In the genomic region with DNA sequence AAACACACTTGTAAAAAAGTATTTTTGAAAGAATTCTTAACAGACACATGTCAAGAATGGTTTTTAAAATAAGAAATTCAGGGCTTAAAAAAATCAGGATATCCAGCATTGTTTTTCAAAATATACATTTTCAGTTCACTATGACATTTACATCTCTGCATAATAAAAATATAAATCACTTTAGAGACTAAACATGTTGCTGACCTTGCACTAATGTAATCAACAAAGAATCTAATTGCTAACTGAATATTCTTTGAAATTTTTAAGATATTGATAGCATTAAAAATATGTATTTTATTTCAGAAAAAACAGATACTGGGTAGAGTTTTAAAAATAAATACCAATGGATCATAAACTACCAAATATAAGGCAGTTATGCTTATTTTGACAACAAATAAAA, we compare ENCODE assay signal across 29 cellular contexts. TPM values are rescaled to one million over a fixed set of nuclear protein-coding genes. Genes with fewer than 3 reads are reported as not detected.
"Had no signal": no experiment of that assay in that cellular context is flagged by ENCODE, and none has a peak within 500 bp of the region (broad histone marks: within the 10 kb centered on the region; RNA-seq: fewer than 3 reads in every experiment).

No MANE protein-coding gene starts in this region.

- H3K4me3 ChIP-seq: heart right ventricle, hepatocyte, left ventricle myocardium inferior, lung, neural progenitor cell, ovary, prostate gland, sigmoid colon, spleen, suprapubic skin, thoracic aorta, tibial nerve, uterus had no signal

- FAIRE-seq: small intestine had no signal

- H3K27ac ChIP-seq: heart right ventricle, hepatocyte, left ventricle myocardium inferior, neural progenitor cell, neutrophil, ovary, prostate gland, sigmoid colon, spleen, suprapubic skin, thoracic aorta, tibial nerve, uterus had no signal

- H3K9ac ChIP-seq: neural progenitor cell had no signal

- H3K36me3 ChIP-seq: heart right ventricle, left ventricle myocardium inferior, neural progenitor cell, neutrophil, ovary, prostate gland, sigmoid colon, spleen, suprapubic skin, thoracic aorta, tibial nerve, uterus had no signal

- H3K9me3 Mint-ChIP-seq: neural progenitor cell; stimulated activated naive CD8-positive, alpha-beta T cell treated with anti-CD3 and anti-CD28 coated beads, Interleukin-15, Interleukin-2, amounts not matched to agents 100 ng/mL and 50 ng/mL, for 24 hours; type B pancreatic cell had no signal

- H3K4me1 Mint-ChIP-seq: naive B cell; natural killer cell; nephron progenitor cell; neural progenitor cell; stimulated activated effector memory CD8-positive, alpha-beta T cell treated with anti-CD3 and anti-CD28 coated beads, Interleukin-12 subunit alpha, Interleukin-12 subunit beta, amount 100 ng/mL, for 72 hours had no signal

- DNase-seq: heart right ventricle; left ventricle myocardium inferior; mesendoderm; naive B cell; natural killer cell; nephron progenitor cell; occipital lobe; ovary; posterior cingulate gyrus; retina; right cardiac atrium; sigmoid colon; small intestine; spleen; stimulated activated CD4-positive, alpha-beta T cell treated with anti-CD3 and anti-CD28 coated beads, Interleukin-4, amount 100 ng/mL, for 24 hours; stimulated activated naive CD4-positive, alpha-beta T cell; uterus had no signal

- H3K27me3 ChIP-seq: hepatocyte, neural progenitor cell, neutrophil, ovary, sigmoid colon, spleen, suprapubic skin, tibial nerve, uterus had no signal

- H3K27ac Mint-ChIP-seq: mesothelial cell of epicardium; naive B cell; natural killer cell; nephron progenitor cell; neural progenitor cell; stimulated activated effector memory CD8-positive, alpha-beta T cell treated with anti-CD3 and anti-CD28 coated beads, Interleukin-12 subunit alpha, Interleukin-12 subunit beta, amount 100 ng/mL, for 72 hours; stimulated activated naive CD8-positive, alpha-beta T cell treated with anti-CD3 and anti-CD28 coated beads, Interleukin-15, Interleukin-2, amounts not matched to agents 100 ng/mL and 50 ng/mL, for 24 hours; type B pancreatic cell had no signal

- H3K4me1 ChIP-seq: heart right ventricle, left ventricle myocardium inferior, neural progenitor cell, prostate gland, sigmoid colon, spleen, suprapubic skin, tibial nerve, uterus had no signal

- ATAC-seq: heart right ventricle; natural killer cell; right cardiac atrium; stimulated activated effector memory CD8-positive, alpha-beta T cell treated with anti-CD3 and anti-CD28 coated beads, Interleukin-12 subunit alpha, Interleukin-12 subunit beta, amount 100 ng/mL, for 72 hours had no signal

- H3K9me3 ChIP-seq: heart right ventricle, left ventricle myocardium inferior, neutrophil, ovary, prostate gland, sigmoid colon, spleen, suprapubic skin, thoracic aorta, tibial nerve, uterus had no signal

- H3K4me3 Mint-ChIP-seq: mesothelial cell of epicardium; naive B cell; natural killer cell; nephron progenitor cell; neural progenitor cell; stimulated activated effector memory CD8-positive, alpha-beta T cell treated with anti-CD3 and anti-CD28 coated beads, Interleukin-12 subunit alpha, Interleukin-12 subunit beta, amount 100 ng/mL, for 72 hours; stimulated activated naive CD8-positive, alpha-beta T cell treated with anti-CD3 and anti-CD28 coated beads, Interleukin-15, Interleukin-2, amounts not matched to agents 100 ng/mL and 50 ng/mL, for 24 hours; type B pancreatic cell had no signal

- H3K4me2 ChIP-seq: hepatocyte, neural progenitor cell had no signal

- H2AFZ ChIP-seq: hepatocyte, neural progenitor cell had no signal

- H3K27me3 Mint-ChIP-seq: naive B cell; stimulated activated naive CD8-positive, alpha-beta T cell treated with anti-CD3 and anti-CD28 coated beads, Interleukin-15, Interleukin-2, amounts not matched to agents 100 ng/mL and 50 ng/mL, for 24 hours; type B pancreatic cell had no signal

- H3K36me3 Mint-ChIP-seq: mesothelial cell of epicardium; naive B cell; natural killer cell; neural progenitor cell; stimulated activated effector memory CD8-positive, alpha-beta T cell treated with anti-CD3 and anti-CD28 coated beads, Interleukin-12 subunit alpha, Interleukin-12 subunit beta, amount 100 ng/mL, for 72 hours; type B pancreatic cell had no signal

RNA-seq across cellular contexts. Expression of gene RPS6KA6, which starts 26.4 kb away (rescaled TPM):
- total RNA-seq: natural killer cell had no signal
